In genomic region chr6:34757687-34758274, GRCh38 we compare ENCODE assay signal across 8 cellular contexts. TPM values are rescaled to one million over a fixed set of nuclear protein-coding genes. Genes with fewer than 3 reads are reported as not detected.
DNase-seq lines count a peak whose midpoint lies in the region; ATAC-seq, FAIRE-seq and TF ChIP-seq lines count a peak whose summit lies in the region.

No MANE protein-coding gene starts in this region.

- H3K4me3 ChIP-seq in HFF-Myc (replicated peaks; ENCODE audit: low read depth, low read length) (peak overlapping the region; percentile 93), K562 (peak overlapping the region; percentile 58), testis (peak overlapping the region; percentile 63 to 75)

- H3K36me3 Mint-ChIP-seq in progenitor cell of endocrine pancreas (ENCODE audit: insufficient read depth): peaks cover 5% of the 10 kb centered on the region

- H3K36me3 ChIP-seq in K562 (ENCODE audit: control insufficient read depth, insufficient read depth, low read length) (peaks cover 41% of the 10 kb centered on the region), testis (ENCODE audit: low read depth, missing control alignments) (no peaks in the 10 kb centered on the region)

- TF ChIP-seq POLR2A in K562 (conservative IDR thresholded peaks at IDR 0.05) (no peak), testis (IDR thresholded peaks at IDR 0.05) (no peak)

- intact Hi-C loops in K562 (cut with micrococcal nuclease) (loop anchor here (2.0 to 10.0 kb wide), 4 partner anchors 33 to 140 kb away; partner anchors contain the start of gene ILRUN), testis (cut with DNase I; ENCODE audit: low total_unique reads) (loop anchor here (5.0 kb wide), 1 partner anchor 60 kb away; the partner anchor contains the start of gene ILRUN)

- FAIRE-seq in K562 (lab: Jason Lieb, UNC) (peak; percentile 40), GM19239 (lab: Jason Lieb, UNC) (no peak)

- no peaks in the 10 kb centered on the region for H3K27me3 Mint-ChIP-seq in progenitor cell of endocrine pancreas

- H3K9me3 Mint-ChIP-seq in progenitor cell of endocrine pancreas (ENCODE audit: low read depth): no peaks in the 10 kb centered on the region

- peak overlapping the region; percentile 88 to 93 for H3K9ac ChIP-seq in K562 (ENCODE audit: insufficient read depth in 1 of 2, low read depth in 2 of 2, low read length in 2 of 2)

- H3K9me3 ChIP-seq in K562 (replicated peaks; ENCODE audit: control insufficient read depth, insufficient read depth, low read depth, low read length) (no peaks in the 10 kb centered on the region), testis (no peaks in the 10 kb centered on the region)

- H3K4me1 ChIP-seq in K562 (replicated peaks in 1 of 2; ENCODE audit: control insufficient read depth in 2 of 2, insufficient read depth in 2 of 2, low read length in 2 of 2): peaks cover 3 to 22% of the 10 kb centered on the region in 2 experiments; a peak in 4 of 5 replicates
- H3K4me1 ChIP-seq in testis: peaks cover 5% of the 10 kb centered on the region

- H3K27me3 ChIP-seq in K562 (ENCODE audit: control insufficient read depth in 2 of 2, insufficient read depth in 2 of 2, low read length in 2 of 2): no peaks in the 10 kb centered on the region
- no peaks in the 10 kb centered on the region for H3K27me3 ChIP-seq in layer of hippocampus (ENCODE audit: control insufficient read depth, insufficient read depth, low read length)
- no peaks in the 10 kb centered on the region for H3K27me3 ChIP-seq in testis

- no peak overlapping the region for H3K27ac Mint-ChIP-seq in progenitor cell of endocrine pancreas

- WGBS in K562 (ENCODE audit: insufficient coverage, low coverage, missing lambda C conversion rate): under 1% methylated on average over 11 of the region's 11 CpGs
- 3 to 7% methylated on average over 11 of the region's 11 CpGs for WGBS in testis, 2 donors

- H3K4me1 Mint-ChIP-seq in progenitor cell of endocrine pancreas (ENCODE audit: low read depth): no peaks in the 10 kb centered on the region

- peaks cover 53% of the 10 kb centered on the region for H3K79me2 ChIP-seq in K562 (ENCODE audit: control insufficient read depth, insufficient read depth, low read length)

- TF ChIP-seq EP300 in K562 (IDR thresholded peaks at IDR 0.05; ENCODE audit: low read length): no peak

- in situ Hi-C loops in K562 (cut with MboI): no loop called here

- TF ChIP-seq CTCF in HFF-Myc (IDR thresholded peaks at IDR 0.05; ENCODE audit: low read depth, low read length, missing control alignments) (no peak), K562 (IDR thresholded peaks at IDR 0.05 in 2 of 3, conservative IDR thresholded peaks at IDR 0.05 in 1 of 3; ENCODE audit: insufficient read depth in 2 of 3, low read depth in 1 of 3, low read length in 3 of 3) (no peak), testis (IDR thresholded peaks at IDR 0.05) (no peak), progenitor cell of endocrine pancreas (IDR thresholded peaks at IDR 0.05; ENCODE audit: unreplicated experiment) (no peak)

- H3K27ac ChIP-seq in K562 (ENCODE audit: extremely low read depth, low read depth, low read length) (peak overlapping the region; percentile 96), layer of hippocampus (ENCODE audit: low read depth, low read length) (peak overlapping the region; percentile 89), testis (peak overlapping the region; percentile 77 to 91)

- peak overlapping the region; percentile 90 for H3K4me2 ChIP-seq in K562 (ENCODE audit: insufficient read depth, low read length)

- POLR2A ChIA-PET in K562 (lab: Yijun Ruan, JAX): interaction anchor here (0.5 to 3.6 kb wide), 18 partner anchors 10 to 132 kb away, joined by 3 to 30 read pairs (median 5); partner anchors contain the start of genes BLTP3A, ILRUN and TAF11

- no peak; the same call in 2 of the 3 replicates for ATAC-seq in K562

- H3K4me3 Mint-ChIP-seq in progenitor cell of endocrine pancreas (ENCODE audit: low read depth): no peak overlapping the region

- CTCF ChIA-PET in K562 (lab: Yijun Ruan, JAX; ENCODE audit: low intra/inter-chr PET ratio): no interaction called here

- no peaks in the 10 kb centered on the region for H4K20me1 ChIP-seq in K562 (replicated peaks; ENCODE audit: control insufficient read depth, insufficient read depth, low read length)

- no peaks in the 10 kb centered on the region for H3K9me1 ChIP-seq in K562 (ENCODE audit: control insufficient read depth, insufficient read depth, low read length)

- no peak for DNase-seq in HFF-Myc (ENCODE audit: extremely low read depth, low read depth)
- no peak for DNase-seq in K562 (ENCODE audit: extremely low read depth in 1 of 4, low spot score in 3 of 4)
- DNase-seq in testis: no peak
- no peak for DNase-seq in progenitor cell of endocrine pancreas (ENCODE audit: low spot score, unreplicated experiment)
- no peak for DNase-seq in GM19239 (ENCODE audit: insufficient read length, low spot score)
- no peak for DNase-seq in SKM-1 treated with dmso at 0.1 percent for 144 hours (lab: John Stamatoyannopoulos, UW; ENCODE audit: unreplicated experiment)
- DNase-seq in retina: no peak

- H2AFZ ChIP-seq in K562 (ENCODE audit: low read depth, low read length): peak overlapping the region; percentile 94

- TSS peak; percentile 88 for BruUV-seq in K562 (replicated peaks; lab: Mats Ljungman, UMichigan)

- TF ChIP-seq RAD21 in K562 (CRISPR knock-in tag; conservative IDR thresholded peaks at IDR 0.05 in 1 of 2, IDR thresholded peaks at IDR 0.05 in 1 of 2): no peak

TF ChIP-seq in K562, 482 proteins besides CTCF, POLR2A, EP300 and RAD21 (continues in another document):
- TF ChIP-seq ZNF57 (CRISPR knock-in tag; IDR thresholded peaks at IDR 0.05) (no peak), SNIP1 (IDR thresholded peaks at IDR 0.05; ENCODE audit: low read depth) (no peak), TARDBP (IDR thresholded peaks at IDR 0.05) (no peak), TEAD2 (tag; IDR thresholded peaks at IDR 0.05) (no peak), PHTF2 (CRISPR knock-in tag; IDR thresholded peaks at IDR 0.05) (no peak), TCF7L2 (IDR thresholded peaks at IDR 0.05; ENCODE audit: low read depth, low read length) (no peak), RBBP5 (IDR thresholded peaks at IDR 0.05; ENCODE audit: borderline replicate concordance, insufficient read depth, low read length, poor library complexity, severe bottlenecking) (no peak), POLR2AphosphoS2 (IDR thresholded peaks at IDR 0.05; ENCODE audit: low read length) (no peak), FOXK1 (CRISPR knock-in tag; IDR thresholded peaks at IDR 0.05; ENCODE audit: borderline replicate concordance) (0 out of 2 replicates have a peak, but pooled peaks have one; percentile 13)

RNA-seq across cellular contexts. Expression of gene SNRPC, which starts 0.5 kb away (rescaled TPM):
- total RNA-seq in K562 (2011; cell fraction: chromatin; rRNA removed; ENCODE audit: low replicate concordance): 34.0 and 37.5 TPM in 2 replicates
- total RNA-seq in K562 (2011; cell fraction: nucleolus; rRNA removed): 54.7 and 59.2 TPM in 2 replicates
- total RNA-seq in K562 (2011; cell fraction: nucleoplasm; rRNA removed): 62.7 and 69.1 TPM in 2 replicates
- total RNA-seq in K562 (2014; rRNA removed) (500 and 634 TPM in 2 replicates), K562 (2014; rRNA removed; fragmentation: Illumina TruSeq; extraction: Trizol) (430 and 439 TPM in 2 replicates), K562 (2015; rRNA removed; fragmentation: Illumina TruSeq; extraction: Trizol) (488 and 508 TPM in 2 replicates), K562 (2021) (415 and 433 TPM in 2 replicates), testis (100 to 1,000 TPM; 130 to 131 TPM), progenitor cell of endocrine pancreas (119 and 122 TPM in 2 replicates)
- polyA plus RNA-seq in K562 (2011; rRNA removed) (495 and 598 TPM in 2 replicates), K562 (2014; fragmentation: Illumina TruSeq; extraction: Trizol) (868 and 905 TPM in 2 replicates), K562 (2014; fragmentation: Nextera tagmentation; extraction: Ambion mirVana) (100 to 1,000 TPM; 697 to 889 TPM), K562 (2014; rRNA removed) (808 and 854 TPM in 2 replicates), testis (ENCODE audit: insufficient read depth, low read depth, low replicate concordance) (300 TPM)
- 883 and 1,009 TPM in 2 replicates for polyA plus RNA-seq in K562 (2011; cell fraction: cytosol; rRNA removed)
- polyA plus RNA-seq in K562 (2011; cell fraction: nucleus; rRNA removed): 165 and 174 TPM in 2 replicates
- polyA plus RNA-seq in K562 (2012): 407 and 437 TPM in 2 replicates
- 218 and 228 TPM in 2 replicates for polyA minus RNA-seq in K562 (2011; rRNA and poly(A)+ RNA removed)
- 104 and 122 TPM in 2 replicates for polyA minus RNA-seq in K562 (2011; cell fraction: cytosol; rRNA and poly(A)+ RNA removed)
- polyA minus RNA-seq in K562 (2011; cell fraction: nucleus; rRNA and poly(A)+ RNA removed): 21.0 and 35.1 TPM in 2 replicates

RNA-seq across cellular contexts. Expression of gene BLTP3A, which starts 34.1 kb away (rescaled TPM):
- total RNA-seq in K562 (2011; cell fraction: chromatin; rRNA removed; ENCODE audit: low replicate concordance): 63.2 and 83.7 TPM in 2 replicates
- 35.0 and 36.8 TPM in 2 replicates for total RNA-seq in K562 (2011; cell fraction: nucleolus; rRNA removed)
- total RNA-seq in K562 (2011; cell fraction: nucleoplasm; rRNA removed): 39.5 and 45.3 TPM in 2 replicates
- total RNA-seq in K562 (2014; rRNA removed) (14.8 and 16.7 TPM in 2 replicates), K562 (2014; rRNA removed; fragmentation: Illumina TruSeq; extraction: Trizol) (21.5 and 24.6 TPM in 2 replicates), K562 (2015; rRNA removed; fragmentation: Illumina TruSeq; extraction: Trizol) (13.3 and 14.0 TPM in 2 replicates), K562 (2021) (30.2 and 34.6 TPM in 2 replicates), testis (10 to 100 TPM; 37.0 to 44.1 TPM), progenitor cell of endocrine pancreas (21.5 and 22.0 TPM in 2 replicates)
- polyA plus RNA-seq in K562 (2011; rRNA removed) (29.3 and 33.0 TPM in 2 replicates), K562 (2014; fragmentation: Illumina TruSeq; extraction: Trizol) (26.6 and 27.2 TPM in 2 replicates), K562 (2014; fragmentation: Nextera tagmentation; extraction: Ambion mirVana) (1 to 10 TPM; 7.5 to 7.7 TPM), K562 (2014; rRNA removed) (15.5 and 17.9 TPM in 2 replicates), testis (ENCODE audit: insufficient read depth, low read depth, low replicate concordance) (34.6 TPM)
- 23.9 and 26.2 TPM in 2 replicates for polyA plus RNA-seq in K562 (2011; cell fraction: cytosol; rRNA removed)
- polyA plus RNA-seq in K562 (2011; cell fraction: nucleus; rRNA removed): 16.4 and 18.6 TPM in 2 replicates
- polyA plus RNA-seq in K562 (2012): 12.0 and 23.2 TPM in 2 replicates
- polyA minus RNA-seq in K562 (2011; rRNA and poly(A)+ RNA removed): 62.1 and 71.6 TPM in 2 replicates
- polyA minus RNA-seq in K562 (2011; cell fraction: cytosol; rRNA and poly(A)+ RNA removed): 38.1 and 38.5 TPM in 2 replicates
- polyA minus RNA-seq in K562 (2011; cell fraction: nucleus; rRNA and poly(A)+ RNA removed): 14.1 and 23.9 TPM in 2 replicates
